ENCODE assay signal across 9 cellular contexts in genomic region chr5:133048993-133049725, GRCh38. TPM values are rescaled to one million over a fixed set of nuclear protein-coding genes. Genes with fewer than 3 reads are reported as not detected.
DNase-seq lines count a peak whose midpoint lies in the region; ATAC-seq and TF ChIP-seq lines count a peak whose summit lies in the region.
"Had no signal": no experiment of that assay in that cellular context is flagged by ENCODE, and none has a peak within 500 bp of the region (broad histone marks: within the 10 kb centered on the region; RNA-seq: fewer than 3 reads in every experiment).

No MANE protein-coding gene starts in this region.

- H3K4me3 ChIP-seq in CD4-positive, CD25-positive, alpha-beta regulatory T cell (ENCODE audit: low read depth, low read length): no peak overlapping the region
- H3K4me3 ChIP-seq in LNCaP clone FGC (ENCODE audit: low read depth, low read length): peak overlapping the region; percentile 32
- no peak overlapping the region for H3K4me3 ChIP-seq in cardiac fibroblast (replicated peaks in 1 of 2; ENCODE audit: low read depth in 2 of 2, low read length in 2 of 2)
- no peak overlapping the region for H3K4me3 ChIP-seq in muscle layer of colon (ENCODE audit: low read depth in 1 of 2, low read length in 2 of 2)

- H3K4me3 Mint-ChIP-seq in CD4-positive, CD25-positive, alpha-beta regulatory T cell: peak overlapping the region in 2 of 4 donors; percentile 3 to 75

- H3K9ac ChIP-seq in muscle layer of colon (ENCODE audit: low read length): no peak overlapping the region

- H3K36me3 ChIP-seq in CD4-positive, CD25-positive, alpha-beta regulatory T cell (ENCODE audit: control insufficient read depth, insufficient read depth, low read length): no peaks in the 10 kb centered on the region
- no peaks in the 10 kb centered on the region for H3K36me3 ChIP-seq in muscle layer of colon (ENCODE audit: insufficient read depth, low read length)

- no peaks in the 10 kb centered on the region for H3K36me3 Mint-ChIP-seq in CD4-positive, CD25-positive, alpha-beta regulatory T cell

- H3K9me3 Mint-ChIP-seq in CD4-positive, CD25-positive, alpha-beta regulatory T cell: no peaks in the 10 kb centered on the region

- no peaks in the 10 kb centered on the region for H3K9me3 ChIP-seq in CD4-positive, CD25-positive, alpha-beta regulatory T cell (ENCODE audit: control insufficient read depth in 2 of 2, low read length in 2 of 2)
- H3K9me3 ChIP-seq in muscle layer of colon (ENCODE audit: low read length): no peaks in the 10 kb centered on the region

- no peaks in the 10 kb centered on the region for H3K27me3 ChIP-seq in CD4-positive, CD25-positive, alpha-beta regulatory T cell (ENCODE audit: control insufficient read depth, insufficient read depth, low read length)
- H3K27me3 ChIP-seq in muscle layer of colon (ENCODE audit: control insufficient read depth in 1 of 2, insufficient read depth in 2 of 2, low read length in 2 of 2): no peaks in the 10 kb centered on the region

- H3K27ac Mint-ChIP-seq in CD4-positive, CD25-positive, alpha-beta regulatory T cell: peak overlapping the region in 1 of 3 donors; percentile 44

- DNase-seq in CD4-positive, CD25-positive, alpha-beta regulatory T cell: no peak
- peak; percentile 87 for DNase-seq in LNCaP clone FGC (ENCODE audit: low read depth)
- DNase-seq in cardiac fibroblast (ENCODE audit: low read depth in 2 of 2): peak; percentile 45 to 50
- no peak for DNase-seq in SIG-M5 (lab: John Stamatoyannopoulos, UW)
- DNase-seq in G401 (ENCODE audit: low spot score): no peak
- DNase-seq: NCI-H1048 had no signal

- H3K4me1 ChIP-seq in CD4-positive, CD25-positive, alpha-beta regulatory T cell (ENCODE audit: control insufficient read depth, insufficient read depth, low read length, poor library complexity, severe bottlenecking): peaks cover 32% of the 10 kb centered on the region
- peaks cover 21% of the 10 kb centered on the region for H3K4me1 ChIP-seq in muscle layer of colon (ENCODE audit: insufficient read depth, low read length)

- no peak for ATAC-seq in CD4-positive, CD25-positive, alpha-beta regulatory T cell (ENCODE audit: low read depth in 2 of 2)
- ATAC-seq in GM19324 (IDR thresholded peaks at IDR 0.05; ENCODE audit: low FRiP score, unreplicated experiment): no peak
- no peak for ATAC-seq in HG02970 (IDR thresholded peaks at IDR 0.05; ENCODE audit: low FRiP score, unreplicated experiment)

- in situ Hi-C loops in G401 (cut with HindIII; ENCODE audit: low sequenced_read_pairs): no loop called here

- peaks cover 4% of the 10 kb centered on the region for H3K27me3 Mint-ChIP-seq in CD4-positive, CD25-positive, alpha-beta regulatory T cell

- TF ChIP-seq CTCF in LNCaP clone FGC (IDR thresholded peaks at IDR 0.05; ENCODE audit: control insufficient read depth, extremely low read depth, insufficient read depth): no peak
- no peak for TF ChIP-seq CTCF in cardiac fibroblast (IDR thresholded peaks at IDR 0.05; ENCODE audit: low read depth, low read length)

- peak overlapping the region; percentile 99 for H3K27ac ChIP-seq in CD4-positive, CD25-positive, alpha-beta regulatory T cell (ENCODE audit: insufficient read depth, low read length, poor library complexity, severe bottlenecking)
- H3K27ac ChIP-seq in muscle layer of colon (ENCODE audit: low read depth, low read length): peak overlapping the region; percentile 41

- peaks cover 0 to 36% (median 19%) of the 10 kb centered on the region in 4 donors for H3K4me1 Mint-ChIP-seq in CD4-positive, CD25-positive, alpha-beta regulatory T cell

RNA-seq across cellular contexts. Expression of gene HSPA4, which starts 2.7 kb away (rescaled TPM):
- 47.9 TPM for total RNA-seq in CD4-positive, CD25-positive, alpha-beta regulatory T cell
- 10 to 100 TPM; 32.8 to 39.0 (median 36.0) TPM for polyA plus RNA-seq in CD4-positive, CD25-positive, alpha-beta regulatory T cell
- 217 and 267 TPM in 2 replicates for total RNA-seq in G401 (2014; rRNA removed; shearing (Covaris generic))

RNA-seq across cellular contexts. Expression of gene ZCCHC10, which starts 22.8 kb away (rescaled TPM):
- total RNA-seq in CD4-positive, CD25-positive, alpha-beta regulatory T cell: 20.0 TPM
- 10 to 100 TPM; 38.7 to 54.0 (median 44.4) TPM for polyA plus RNA-seq in CD4-positive, CD25-positive, alpha-beta regulatory T cell
- total RNA-seq in G401 (2014; rRNA removed; shearing (Covaris generic)): 17.7 and 26.2 TPM in 2 replicates

Comparison
In these comparisons a context has a peak if more than half of its experiments do, and no peak if none do; other contexts are left out.
1. DNase-seq: peak in LNCaP clone FGC (single experiment) and cardiac fibroblast (2 of 2); none in CD4-positive, CD25-positive, alpha-beta regulatory T cell (0 of 3), SIG-M5 (single experiment) and G401 (single experiment).